11 cellular contexts compared by ENCODE assay signal in the genomic region with DNA sequence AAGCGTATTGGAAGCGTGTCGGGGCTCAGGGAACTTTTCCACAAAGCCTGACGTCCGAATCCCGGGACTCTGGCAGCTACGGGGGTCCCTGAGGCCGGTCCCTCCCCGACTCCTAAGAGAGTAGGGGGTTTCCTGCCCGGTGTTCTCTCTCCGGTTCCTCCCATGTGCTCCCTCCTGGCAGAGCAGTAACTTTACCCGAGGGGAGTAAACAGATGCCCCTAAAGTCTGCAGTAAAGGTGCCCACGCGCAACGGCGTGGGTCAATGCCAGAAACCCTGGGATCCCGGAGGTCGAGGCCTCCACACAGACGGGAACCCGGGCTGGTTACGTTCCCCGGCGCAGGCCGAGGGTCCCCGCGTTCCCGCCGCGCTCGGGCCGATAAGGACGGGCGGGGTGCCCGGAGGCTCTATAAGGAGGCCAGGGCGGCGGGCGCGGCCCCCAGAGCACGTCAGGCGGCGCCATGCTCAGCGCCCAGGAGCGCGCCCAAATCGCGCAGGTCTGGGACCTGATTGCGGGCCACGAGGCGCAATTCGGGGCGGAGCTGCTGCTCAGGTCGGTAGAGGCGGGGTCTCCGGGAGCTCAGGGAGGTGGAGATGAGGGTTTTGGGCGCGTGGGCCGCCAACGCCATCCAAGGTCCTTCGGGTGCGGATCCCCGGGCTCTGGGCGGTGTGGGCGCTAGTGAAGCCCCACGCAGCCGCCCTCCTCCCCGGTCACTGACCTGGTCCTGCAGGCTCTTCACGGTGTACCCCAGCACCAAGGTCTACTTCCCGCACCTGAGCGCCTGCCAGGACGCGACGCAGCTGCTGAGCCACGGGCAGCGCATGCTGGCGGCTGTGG. TPM values are rescaled to one million over a fixed set of nuclear protein-coding genes. Genes with fewer than 3 reads are reported as not detected.
DNase-seq lines count a peak whose midpoint lies in the region; ATAC-seq, FAIRE-seq and TF ChIP-seq lines count a peak whose summit lies in the region.
"Had no signal": no experiment of that assay in that cellular context is flagged by ENCODE, and none has a peak within 500 bp of the region (broad histone marks: within the 10 kb centered on the region; RNA-seq: fewer than 3 reads in every experiment).

A gene with protein sequence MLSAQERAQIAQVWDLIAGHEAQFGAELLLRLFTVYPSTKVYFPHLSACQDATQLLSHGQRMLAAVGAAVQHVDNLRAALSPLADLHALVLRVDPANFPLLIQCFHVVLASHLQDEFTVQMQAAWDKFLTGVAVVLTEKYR (plus strand): TSS at position 440 of the 836 bp plus-strand sequence. CDS start 20 bp downstream, at position 460.

- FAIRE-seq in A549 (lab: Jason Lieb, UNC): no peak
- no peak for FAIRE-seq in GM12878 (lab: Jason Lieb, UNC)
- FAIRE-seq: colon had no signal

- in situ Hi-C loops in GM12878 (cut with MboI): no loop called here

- no peak within 1 kb of the TSS for H2BK12ac ChIP-seq in mesenchymal stem cell (ENCODE audit: low read length in 2 of 2)

- TF ChIP-seq RAD21 in A549 (conservative IDR thresholded peaks at IDR 0.05 in 1 of 2, IDR thresholded peaks at IDR 0.05 in 1 of 2): no peak
- TF ChIP-seq RAD21 in GM12878 (IDR thresholded peaks at IDR 0.05; ENCODE audit: insufficient read depth, low read depth, low read length): no peak

- H2AK5ac ChIP-seq in mesenchymal stem cell (ENCODE audit: low read length, severe bottlenecking): no peak within 1 kb of the TSS

- TF ChIP-seq CTCF in A549 (IDR thresholded peaks at IDR 0.05) (no peak), GM12864 (IDR thresholded peaks at IDR 0.05; ENCODE audit: low read depth, low read length, missing control alignments) (no peak), GM12878 (IDR thresholded peaks at IDR 0.05 in 2 of 3, conservative IDR thresholded peaks at IDR 0.05 in 1 of 3; ENCODE audit: control insufficient read depth in 2 of 3, extremely low read depth in 1 of 3, insufficient read depth in 1 of 3, low read depth in 3 of 3, low read length in 3 of 3) (no peak)

- H3K9ac ChIP-seq in GM12878 (ENCODE audit: control insufficient read depth, insufficient read depth, low read length) (no peak within 1 kb of the TSS), mesenchymal stem cell (ENCODE audit: low read length) (no peak within 1 kb of the TSS)

- no peak within 1 kb of the TSS for H3K23ac ChIP-seq in mesenchymal stem cell (ENCODE audit: low read length in 2 of 2)

- WGBS in A549 (ENCODE audit: missing lambda C conversion rate): 12% methylated on average over 54 of the region's 75 CpGs
- 28% methylated on average over 73 of the region's 75 CpGs for WGBS in GM12878 (ENCODE audit: insufficient coverage, insufficient replicate concordance, low lambda C conversion rate, missing lambda C conversion rate)
- WGBS in mesenchymal stem cell: 6% methylated on average over 74 of the region's 75 CpGs

- no peak within 1 kb of the TSS for H4K8ac ChIP-seq in mesenchymal stem cell (ENCODE audit: low read length)

- H4K91ac ChIP-seq in mesenchymal stem cell (ENCODE audit: low read length): no peak within 1 kb of the TSS

- H4K20me1 ChIP-seq in GM12878 (ENCODE audit: control insufficient read depth, insufficient read depth): no peaks in the 10 kb centered on the region

- no peak within 1 kb of the TSS for H2BK5ac ChIP-seq in mesenchymal stem cell (ENCODE audit: low read depth, low read length, poor library complexity, severe bottlenecking)

- TF ChIP-seq POLR2A in A549 (IDR thresholded peaks at IDR 0.05; ENCODE audit: low read length): no peak
- TF ChIP-seq POLR2A in GM12878 (IDR thresholded peaks at IDR 0.05; ENCODE audit: low read depth, low read length): no peak

- peaks cover 9 to 24% of the 10 kb centered on the region in 2 experiments for H3K27me3 ChIP-seq in GM12878 (replicated peaks in 1 of 2; ENCODE audit: control insufficient read depth in 2 of 2, insufficient read depth in 2 of 2, low read length in 1 of 2)
- H3K27me3 ChIP-seq in mesenchymal stem cell (ENCODE audit: control insufficient read depth in 1 of 2, insufficient read depth in 1 of 2, low read length in 2 of 2): peaks cover 63% of the 10 kb centered on the region in 2 experiments

- H2BK120ac ChIP-seq in mesenchymal stem cell (ENCODE audit: low read depth, low read length): no peak within 1 kb of the TSS

- no peaks in the 10 kb centered on the region for H3K79me2 ChIP-seq in GM12878 (ENCODE audit: control insufficient read depth, insufficient read depth, low read length)

- H3K79me1 ChIP-seq in mesenchymal stem cell (replicated peaks; ENCODE audit: low read length, poor library complexity, severe bottlenecking): no peaks in the 10 kb centered on the region

- DNase-seq in A549 (ENCODE audit: low read depth in 1 of 2, low spot score in 1 of 2) (no peak), GM12864 (ENCODE audit: low read depth) (no peak), GM12878 (ENCODE audit: low read depth, low spot score) (no peak), mesenchymal stem cell (no peak)
- DNase-seq: GF-D8 had no signal

- intact Hi-C loops in GM12878 (cut with micrococcal nuclease; ENCODE audit: unreplicated experiment): no loop called here

- H3K14ac ChIP-seq in mesenchymal stem cell (ENCODE audit: low read length in 2 of 2): no peak within 1 kb of the TSS

- peak in 1 of 2 experiments; percentile 19; a peak in 3 of 6 replicates for ATAC-seq in A549
- no peak; the same call in 1 of the 3 replicates for ATAC-seq in GM12878
- ATAC-seq in GM21381 (IDR thresholded peaks at IDR 0.05; ENCODE audit: unreplicated experiment): no peak
- ATAC-seq in HG03565 (IDR thresholded peaks at IDR 0.05; ENCODE audit: unreplicated experiment): no peak
- ATAC-seq in HG03521 (IDR thresholded peaks at IDR 0.05; ENCODE audit: unreplicated experiment): no peak
- ATAC-seq in GM21717 (IDR thresholded peaks at IDR 0.05; ENCODE audit: unreplicated experiment): no peak

- SMC1A ChIA-PET in GM12878 (lab: Charles Lee; ENCODE audit: uncharacterized antibody, unreplicated experiment): no interaction called here

- no TSS peak for BruUV-seq in GM12878 (replicated peaks; lab: Mats Ljungman, UMichigan)

- peak within 1 kb of the TSS; percentile 40 for H2BK15ac ChIP-seq in mesenchymal stem cell (ENCODE audit: low read depth, poor library complexity, severe bottlenecking)

- H3K9me3 ChIP-seq in A549 (no peaks in the 10 kb centered on the region), GM12878 (replicated peaks; ENCODE audit: control insufficient read depth, insufficient read depth, low read length) (no peaks in the 10 kb centered on the region), mesenchymal stem cell (ENCODE audit: control insufficient read depth, low read length) (no peaks in the 10 kb centered on the region)

- H3K4me3 ChIP-seq in A549: peak within 1 kb of the TSS; percentile 47
- H3K4me3 ChIP-seq in GM12864 (ENCODE audit: low read depth, low read length): peak within 1 kb of the TSS; percentile 4
- H3K4me3 ChIP-seq in GM12878: no peak within 1 kb of the TSS
- no peak within 1 kb of the TSS for H3K4me3 ChIP-seq in mesenchymal stem cell (ENCODE audit: insufficient read depth in 1 of 2, low read depth in 1 of 2, low read length in 2 of 2)
- H3K4me3 ChIP-seq: lung had no signal

- H3K4ac ChIP-seq in mesenchymal stem cell (ENCODE audit: low read depth in 1 of 2, low read length in 2 of 2): no peak within 1 kb of the TSS

- H3K36me3 ChIP-seq in GM12878 (ENCODE audit: control insufficient read depth in 2 of 2, insufficient read depth in 2 of 2, low read length in 1 of 2) (no peaks in the 10 kb centered on the region), mesenchymal stem cell (ENCODE audit: control insufficient read depth in 1 of 2, insufficient read depth in 2 of 2, low read depth in 1 of 2, low read length in 2 of 2) (no peaks in the 10 kb centered on the region)

- H3K18ac ChIP-seq in mesenchymal stem cell (ENCODE audit: low read depth in 1 of 2, low read length in 2 of 2): no peak within 1 kb of the TSS

- H2AFZ ChIP-seq in GM12878 (ENCODE audit: control insufficient read depth, low read depth, low read length) (no peak within 1 kb of the TSS), mesenchymal stem cell (ENCODE audit: low read depth, low read length) (no peak within 1 kb of the TSS)

- POLR2A ChIA-PET in A549 (lab: Yijun Ruan, JAX): no interaction called here
- POLR2A ChIA-PET in GM12878 (lab: Charles Lee): no interaction called here

- peak within 1 kb of the TSS; percentile 100 for H3K4me2 ChIP-seq in A549
- peak within 1 kb of the TSS; percentile 50; the same call in 1 of the 2 replicates for H3K4me2 ChIP-seq in GM12878 (ENCODE audit: control insufficient read depth, insufficient read depth)
- H3K4me2 ChIP-seq in mesenchymal stem cell (ENCODE audit: low read length, poor library complexity, severe bottlenecking): peak within 1 kb of the TSS; percentile 18

- TF ChIP-seq EP300 in A549 (IDR thresholded peaks at IDR 0.05) (no peak), GM12878 (IDR thresholded peaks at IDR 0.05; ENCODE audit: borderline replicate concordance in 1 of 2, control insufficient read depth in 1 of 2, low read depth in 2 of 2, low read length in 2 of 2) (no peak)

- RAD21 ChIA-PET in GM12878 (lab: Charles Lee; ENCODE audit: unreplicated experiment): no interaction called here

- H3K4me1 ChIP-seq in A549: peaks cover 13% of the 10 kb centered on the region
- H3K4me1 ChIP-seq in GM12878 (ENCODE audit: control insufficient read depth, insufficient read depth, low read length): peaks cover 3% of the 10 kb centered on the region; the same call in 1 of the 2 replicates
- H3K4me1 ChIP-seq in mesenchymal stem cell (ENCODE audit: control insufficient read depth, insufficient read depth, low read depth, low read length): peaks cover 17% of the 10 kb centered on the region

- H3K27ac ChIP-seq in A549: 0 out of 6 replicates have a peak within 1 kb of the TSS, but pooled peaks of 1 of the 2 experiments have one; percentile 1
- H3K27ac ChIP-seq in GM12878 (ENCODE audit: control insufficient read depth, insufficient read depth): no peak within 1 kb of the TSS
- H3K27ac ChIP-seq in mesenchymal stem cell (ENCODE audit: low read length, poor library complexity, severe bottlenecking): no peak within 1 kb of the TSS

- CTCF ChIA-PET in A549 (lab: Yijun Ruan, JAX) (interaction anchor here (1.0 to 7.7 kb wide), 3 partner anchors 16 to 69 kb away, joined by 3 to 88 read pairs (median 4); a partner anchor contains a TSS), GM12878 (lab: Yijun Ruan, JAX) (interaction anchor here (1.3 kb wide), 1 partner anchor 59 kb away, joined by 3 read pairs; no protein-coding TSS in a partner anchor)

RNA-seq across cellular contexts. Expression of the gene that starts here (rescaled TPM):
- polyA plus RNA-seq in A549 (2011; rRNA removed) (not detected in 2 replicates), A549 (2017; fragmentation: RNase III; extraction: RNeasy Plus Mini Kit Qiagen cat#74134 plus additional on column Dnase treatment) (not detected in 3 replicates), GM12878 (2011; rRNA removed) (not detected in 2 replicates), GM12878 (2014; fragmentation: Illumina TruSeq; extraction: Trizol) (not detected in 2 replicates), GM12878 (2014; fragmentation: Nextera tagmentation; extraction: Ambion mirVana) (not detected), GM12878 (2014; rRNA removed) (0.23 TPM in 1 of 2 replicates, not detected in the other), GM12878 (2016; fragmentation: Nextera tagmentation; extraction: Ambion mirVana) (not detected)
- not detected in 2 replicates for polyA plus RNA-seq in A549 (2012; cell fraction: cytosol; rRNA removed)
- not detected in 2 replicates for polyA plus RNA-seq in A549 (2012; cell fraction: nucleus; rRNA removed)
- polyA minus RNA-seq in A549 (2011; rRNA and poly(A)+ RNA removed): not detected in 2 replicates
- not detected in 2 replicates for total RNA-seq in GM12878 (2013; cell fraction: nucleolus; rRNA removed)
- total RNA-seq in GM12878 (2014; rRNA removed) (not detected in 2 replicates), GM12878 (2014; rRNA removed; fragmentation: Illumina TruSeq; extraction: Trizol) (not detected in 2 replicates), GM12878 (2021) (not detected in 2 replicates)
- polyA plus RNA-seq in GM12878 (2011; ENCODE audit: low read depth): not detected
- not detected in 2 replicates for polyA plus RNA-seq in GM12878 (2011; cell fraction: cytosol; rRNA removed)
- not detected in 2 replicates for polyA plus RNA-seq in GM12878 (2011; cell fraction: nucleus; rRNA removed)
- polyA plus RNA-seq in GM12878 (2012): not detected in 2 replicates
- not detected in 2 replicates for polyA minus RNA-seq in GM12878 (2011; rRNA and poly(A)+ RNA removed)
- not detected in 2 replicates for polyA minus RNA-seq in GM12878 (2011; cell fraction: cytosol; rRNA and poly(A)+ RNA removed)
- not detected in 2 replicates for polyA minus RNA-seq in GM12878 (2011; cell fraction: nucleus; rRNA and poly(A)+ RNA removed)
- polyA plus RNA-seq in mesenchymal stem cell (2013, experiment 1 of 2): not detected
- polyA plus RNA-seq in mesenchymal stem cell (2013, experiment 2 of 2): not detected

Comparison
In these comparisons a context has a peak if more than half of its experiments do, and no peak if none do; other contexts are left out.
1. H3K4me2 ChIP-seq: peak in every context shown above with its lines; median percentile 100 in A549; 50 in GM12878; 18 in mesenchymal stem cell.
2. H3K4me3 ChIP-seq: peak in A549 (single experiment) and GM12864 (single experiment); none in GM12878 (single experiment) and mesenchymal stem cell (0 of 2).